In the genomic region with DNA sequence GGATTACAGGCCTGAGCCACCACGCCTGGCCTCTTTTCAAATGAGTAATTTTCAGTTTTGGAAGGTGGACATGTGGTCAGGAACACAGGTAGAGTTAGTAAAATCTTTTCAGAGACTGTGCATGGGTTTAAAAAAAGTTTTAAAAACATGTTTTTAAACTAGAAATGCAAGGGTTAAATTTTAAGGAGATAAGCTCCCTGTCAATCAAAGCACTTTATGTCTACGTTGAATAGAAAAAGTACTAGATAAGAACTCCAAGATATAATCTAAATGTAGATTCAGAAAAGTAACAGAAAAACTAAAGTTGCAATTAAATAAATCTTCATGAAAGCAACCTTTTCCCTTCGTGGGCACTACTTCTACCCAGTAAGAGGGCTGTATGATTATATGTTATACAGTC, we compare ENCODE assay signal across 11 cellular contexts.
"Had no signal": no experiment of that assay in that cellular context is flagged by ENCODE, and none has a peak within 500 bp of the region (broad histone marks: within the 10 kb centered on the region; RNA-seq: fewer than 3 reads in every experiment).

No MANE protein-coding gene starts in this region.

- H3K4me3 ChIP-seq: GM23248, GM23338, HAP-1 had no signal

- H2AFZ ChIP-seq: GM23248, GM23338 had no signal

- H3K36me3 ChIP-seq: HAP-1 had no signal

- ATAC-seq: GM23338, HCT116 had no signal

- H3K9me3 ChIP-seq: HAP-1 had no signal

- FAIRE-seq: H1, H54 had no signal

- H3K9ac ChIP-seq: GM23248 had no signal

- DNase-seq: GM23248, GOT3, H7, H9, HCEC 1CT, HFFc6 had no signal

- H3K27ac ChIP-seq: GM23248 had no signal

- H3K4me2 ChIP-seq: GM23338 had no signal
